10 cellular contexts compared by ENCODE assay signal in genomic region chr9:4850611-4851010, GRCh38. TPM values are rescaled to one million over a fixed set of nuclear protein-coding genes. Genes with fewer than 3 reads are reported as not detected.
DNase-seq lines count a peak whose midpoint lies in the region; ATAC-seq and TF ChIP-seq lines count a peak whose summit lies in the region.
"Had no signal": no experiment of that assay in that cellular context is flagged by ENCODE, and none has a peak within 500 bp of the region (broad histone marks: within the 10 kb centered on the region; RNA-seq: fewer than 3 reads in every experiment).

No MANE protein-coding gene starts in this region.

- H3K27ac ChIP-seq in CD4-positive, CD25-positive, alpha-beta regulatory T cell (ENCODE audit: insufficient read depth, low read length, poor library complexity, severe bottlenecking) = no peak overlapping the region
- H3K27ac ChIP-seq in psoas muscle (peak overlapping the region; percentile 43), RWPE1 (no peak overlapping the region)

- no peak for DNase-seq in CD4-positive, CD25-positive, alpha-beta regulatory T cell
- DNase-seq in MV-4-11 (lab: John Stamatoyannopoulos, UW) = peak; percentile 32
- DNase-seq in chondrocyte (ENCODE audit: low spot score) = no peak
- DNase-seq in psoas muscle = no peak
- DNase-seq in NCI-H526 treated with DMSO at 0.1 percent for 48 hours (lab: John Stamatoyannopoulos, UW) = no peak
- DNase-seq in RWPE1 (ENCODE audit: low spot score) = no peak
- DNase-seq in GM19238 (ENCODE audit: insufficient read length, low spot score) = no peak
- DNase-seq: activated CD4-positive, alpha-beta memory T cell treated with anti-CD3 and anti-CD28 coated beads for 36 hours; SHP77 had no signal

- no peaks in the 10 kb centered on the region for H3K9me3 Mint-ChIP-seq in CD4-positive, CD25-positive, alpha-beta regulatory T cell
- H3K9me3 Mint-ChIP-seq in chondrocyte (ENCODE audit: low read depth) = no peaks in the 10 kb centered on the region
- H3K9me3 Mint-ChIP-seq: activated CD4-positive, alpha-beta memory T cell treated with anti-CD3 and anti-CD28 coated beads for 36 hours had no signal

- H3K36me3 ChIP-seq in CD4-positive, CD25-positive, alpha-beta regulatory T cell (ENCODE audit: control insufficient read depth, insufficient read depth, low read length) = peaks cover 48% of the 10 kb centered on the region
- H3K36me3 ChIP-seq in psoas muscle (ENCODE audit: insufficient read depth in 1 of 2, low read depth in 1 of 2) = peaks cover 8 to 63% of the 10 kb centered on the region in 2 donors

- POLR2A ChIA-PET in RWPE1 (lab: Yijun Ruan, JAX; ENCODE audit: low non-redundant PET) = no interaction called here

- H3K36me3 Mint-ChIP-seq in CD4-positive, CD25-positive, alpha-beta regulatory T cell = peaks cover 35% of the 10 kb centered on the region
- peaks cover 8% of the 10 kb centered on the region for H3K36me3 Mint-ChIP-seq in chondrocyte (ENCODE audit: low read depth)

- WGBS in psoas muscle, 3 donors = 33 to 77% (median 52%) methylated on average over 8 of the region's 8 CpGs

- H3K27me3 ChIP-seq in CD4-positive, CD25-positive, alpha-beta regulatory T cell (ENCODE audit: control insufficient read depth, insufficient read depth, low read length) = no peaks in the 10 kb centered on the region
- H3K27me3 ChIP-seq in psoas muscle (ENCODE audit: insufficient read depth in 3 of 3, low read length in 2 of 3) = no peaks in the 10 kb centered on the region

- H3K4me3 ChIP-seq in CD4-positive, CD25-positive, alpha-beta regulatory T cell (ENCODE audit: low read depth, low read length) = no peak overlapping the region
- H3K4me3 ChIP-seq in psoas muscle = no peak overlapping the region

- no peaks in the 10 kb centered on the region for H3K27me3 Mint-ChIP-seq in CD4-positive, CD25-positive, alpha-beta regulatory T cell
- no peaks in the 10 kb centered on the region for H3K27me3 Mint-ChIP-seq in chondrocyte (ENCODE audit: low read depth)
- H3K27me3 Mint-ChIP-seq: activated CD4-positive, alpha-beta memory T cell treated with anti-CD3 and anti-CD28 coated beads for 36 hours had no signal

- H3K4me1 ChIP-seq in CD4-positive, CD25-positive, alpha-beta regulatory T cell (ENCODE audit: control insufficient read depth, insufficient read depth, low read length, poor library complexity, severe bottlenecking) = no peaks in the 10 kb centered on the region
- H3K4me1 ChIP-seq in psoas muscle = peaks cover 19% of the 10 kb centered on the region

- H3K4me1 Mint-ChIP-seq in CD4-positive, CD25-positive, alpha-beta regulatory T cell = peaks cover 0 to 2% (median 0%) of the 10 kb centered on the region in 4 donors
- peaks cover 24% of the 10 kb centered on the region for H3K4me1 Mint-ChIP-seq in chondrocyte (ENCODE audit: low read depth)

- no peak for ATAC-seq in CD4-positive, CD25-positive, alpha-beta regulatory T cell (ENCODE audit: low read depth in 2 of 2)
- peak; percentile 19 to 77 (median 65) for ATAC-seq in psoas muscle
- no peak for ATAC-seq in HG03045 (IDR thresholded peaks at IDR 0.05; ENCODE audit: unreplicated experiment)

- no peak overlapping the region for H3K4me3 Mint-ChIP-seq in CD4-positive, CD25-positive, alpha-beta regulatory T cell
- H3K4me3 Mint-ChIP-seq in chondrocyte (ENCODE audit: unreplicated experiment) = no peak overlapping the region
- H3K4me3 Mint-ChIP-seq: activated CD4-positive, alpha-beta memory T cell treated with anti-CD3 and anti-CD28 coated beads for 36 hours had no signal

- no peaks in the 10 kb centered on the region for H3K9me3 ChIP-seq in CD4-positive, CD25-positive, alpha-beta regulatory T cell (ENCODE audit: control insufficient read depth in 2 of 2, low read length in 2 of 2)
- H3K9me3 ChIP-seq in psoas muscle = no peaks in the 10 kb centered on the region

- CTCF ChIA-PET in RWPE1 (lab: Yijun Ruan, JAX) = interaction anchor here (0.7 kb wide), 1 partner anchor 749 kb away, joined by 4 read pairs; no protein-coding TSS in a partner anchor

- intact Hi-C loops in psoas muscle (cut with DNase I) = loop anchor here in 1 of 2 donors (5.0 kb wide), 1 partner anchor 137 kb away; the partner anchor contains the start of gene JAK2

- H3K27ac Mint-ChIP-seq in CD4-positive, CD25-positive, alpha-beta regulatory T cell = peak overlapping the region; percentile 42 to 68 (median 45)
- H3K27ac Mint-ChIP-seq in chondrocyte (ENCODE audit: unreplicated experiment) = peak overlapping the region; percentile 75
- H3K27ac Mint-ChIP-seq: activated CD4-positive, alpha-beta memory T cell treated with anti-CD3 and anti-CD28 coated beads for 36 hours had no signal

- TF ChIP-seq CTCF in chondrocyte (IDR thresholded peaks at IDR 0.05) (no peak), psoas muscle (IDR thresholded peaks at IDR 0.05) (no peak), RWPE1 (conservative IDR thresholded peaks at IDR 0.05; ENCODE audit: low read depth) (no peak)

RNA-seq across cellular contexts. Expression of gene RCL1, which starts 57.9 kb away (rescaled TPM):
- total RNA-seq in CD4-positive, CD25-positive, alpha-beta regulatory T cell = 27.9 TPM
- polyA plus RNA-seq in CD4-positive, CD25-positive, alpha-beta regulatory T cell = 10 to 100 TPM; 13.3 to 19.2 (median 14.5) TPM
- 8.4 to 10.0 TPM (median 8.6 TPM) in 3 replicates for total RNA-seq in chondrocyte
- 10 to 100 TPM; 16.0 to 29.5 (median 17.9) TPM for total RNA-seq in psoas muscle
- 10 to 100 TPM in 2 of 3 donors, 1 to 10 TPM in 1; 8.9 to 13.2 (median 10.7) TPM for polyA plus RNA-seq in psoas muscle

Comparison
In these comparisons a context has a peak if more than half of its experiments do, and no peak if none do; other contexts are left out.
1. ATAC-seq: peak in psoas muscle (4 of 4); none in CD4-positive, CD25-positive, alpha-beta regulatory T cell (0 of 2) and HG03045 (single experiment).